In the genomic region with DNA sequence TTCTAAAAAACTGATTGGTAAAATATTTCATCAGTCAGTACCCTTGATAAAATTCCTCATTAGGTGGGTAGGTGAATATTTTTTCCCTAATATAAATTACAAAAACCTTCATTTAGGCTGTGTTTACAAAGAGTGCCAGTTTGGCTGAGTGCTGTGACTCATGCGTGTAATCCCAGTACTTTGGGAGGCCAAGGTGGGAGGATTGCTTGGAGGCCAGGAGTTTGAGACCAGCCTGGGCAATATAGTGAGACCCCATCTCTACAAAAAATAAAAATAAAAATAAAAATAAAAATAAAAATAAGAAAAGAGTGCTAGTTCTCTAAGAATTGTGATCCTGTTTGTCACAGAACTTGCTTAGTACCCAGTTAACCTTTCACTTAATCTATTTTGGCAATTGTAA, we compare ENCODE assay signal across 1 cellular context.
TF ChIP-seq lines count a peak whose summit lies in the region.

No MANE protein-coding gene starts in this region.

TF ChIP-seq in HEK293, 187 proteins besides CTCF, POLR2A, EP300 and RAD21 (continued from another document):
- TF ChIP-seq, protein P1, sequence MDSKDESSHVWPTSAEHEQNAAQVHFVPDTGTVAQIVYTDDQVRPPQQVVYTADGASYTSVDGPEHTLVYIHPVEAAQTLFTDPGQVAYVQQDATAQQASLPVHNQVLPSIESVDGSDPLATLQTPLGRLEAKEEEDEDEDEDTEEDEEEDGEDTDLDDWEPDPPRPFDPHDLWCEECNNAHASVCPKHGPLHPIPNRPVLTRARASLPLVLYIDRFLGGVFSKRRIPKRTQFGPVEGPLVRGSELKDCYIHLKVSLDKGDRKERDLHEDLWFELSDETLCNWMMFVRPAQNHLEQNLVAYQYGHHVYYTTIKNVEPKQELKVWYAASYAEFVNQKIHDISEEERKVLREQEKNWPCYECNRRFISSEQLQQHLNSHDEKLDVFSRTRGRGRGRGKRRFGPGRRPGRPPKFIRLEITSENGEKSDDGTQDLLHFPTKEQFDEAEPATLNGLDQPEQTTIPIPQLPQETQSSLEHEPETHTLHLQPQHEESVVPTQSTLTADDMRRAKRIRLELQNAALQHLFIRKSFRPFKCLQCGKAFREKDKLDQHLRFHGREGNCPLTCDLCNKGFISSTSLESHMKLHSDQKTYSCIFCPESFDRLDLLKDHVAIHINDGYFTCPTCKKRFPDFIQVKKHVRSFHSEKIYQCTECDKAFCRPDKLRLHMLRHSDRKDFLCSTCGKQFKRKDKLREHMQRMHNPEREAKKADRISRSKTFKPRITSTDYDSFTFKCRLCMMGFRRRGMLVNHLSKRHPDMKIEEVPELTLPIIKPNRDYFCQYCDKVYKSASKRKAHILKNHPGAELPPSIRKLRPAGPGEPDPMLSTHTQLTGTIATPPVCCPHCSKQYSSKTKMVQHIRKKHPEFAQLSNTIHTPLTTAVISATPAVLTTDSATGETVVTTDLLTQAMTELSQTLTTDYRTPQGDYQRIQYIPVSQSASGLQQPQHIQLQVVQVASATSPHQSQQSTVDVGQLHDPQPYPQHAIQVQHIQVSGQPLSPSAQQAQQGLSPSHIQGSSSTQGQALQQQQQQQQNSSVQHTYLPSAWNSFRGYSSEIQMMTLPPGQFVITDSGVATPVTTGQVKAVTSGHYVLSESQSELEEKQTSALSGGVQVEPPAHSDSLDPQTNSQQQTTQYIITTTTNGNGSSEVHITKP (tag by site-specific recombination; IDR thresholded peaks at IDR 0.05), result no peak
- no peak for TF ChIP-seq ZNF19 (tag by site-specific recombination; IDR thresholded peaks at IDR 0.05; ENCODE audit: low read depth)
